In the genomic region with DNA sequence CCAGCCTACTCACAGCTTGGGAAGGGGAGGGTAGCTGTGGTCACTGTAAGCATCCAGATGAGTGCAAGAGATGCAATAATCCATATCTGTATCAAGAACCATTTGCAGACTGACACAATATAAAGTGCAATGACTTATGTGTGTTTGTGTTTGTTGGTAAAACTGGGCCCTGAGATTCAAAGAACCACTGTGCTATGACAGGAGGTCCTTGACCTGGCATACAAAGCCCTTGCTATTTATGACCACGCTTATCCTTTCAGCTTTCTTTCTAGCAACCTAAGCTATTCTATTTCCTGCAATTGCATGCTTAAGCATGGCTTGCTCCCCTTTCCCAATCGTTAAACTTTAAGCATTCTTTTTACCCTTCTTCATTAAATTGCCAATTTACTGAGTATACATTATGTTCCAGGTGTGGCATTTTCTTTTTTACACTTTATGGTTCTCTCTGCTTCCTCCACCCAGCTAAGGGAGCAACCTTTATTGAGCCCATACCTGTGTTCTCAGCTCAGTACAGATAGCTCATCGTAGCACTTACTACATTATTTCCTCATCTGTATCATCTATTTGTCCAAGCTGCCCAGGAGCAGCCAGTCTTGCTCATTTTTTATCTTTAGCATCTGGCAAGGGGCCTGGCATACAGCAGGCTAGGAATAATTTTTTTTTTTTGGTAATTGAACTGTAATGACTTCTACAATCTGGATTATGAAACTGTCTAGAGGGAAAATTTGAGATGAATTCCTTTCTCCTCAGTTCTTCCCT, we compare ENCODE assay signal across 16 cellular contexts. TPM values are rescaled to one million over a fixed set of nuclear protein-coding genes. Genes with fewer than 3 reads are reported as not detected.
DNase-seq lines count a peak whose midpoint lies in the region; ATAC-seq and TF ChIP-seq lines count a peak whose summit lies in the region.
"Had no signal": no experiment of that assay in that cellular context is flagged by ENCODE, and none has a peak within 500 bp of the region (broad histone marks: within the 10 kb centered on the region; RNA-seq: fewer than 3 reads in every experiment).

No MANE protein-coding gene starts in this region.

- H3K4ac ChIP-seq in trophoblast cell (ENCODE audit: low read depth, low read length), result peak overlapping the region; percentile 53

- TF ChIP-seq CTCF in AG10803 (conservative IDR thresholded peaks at IDR 0.05; ENCODE audit: low read length), result no peak

- H3K18ac ChIP-seq in trophoblast cell (ENCODE audit: low read length), result no peak overlapping the region

- peaks cover 2% of the 10 kb centered on the region in 2 experiments for H3K36me3 ChIP-seq in trophoblast cell (ENCODE audit: control insufficient read depth in 1 of 2, insufficient read depth in 2 of 2, low read length in 2 of 2)

- H2AK5ac ChIP-seq in trophoblast cell (ENCODE audit: low read length), result no peak overlapping the region

- peaks cover 10% of the 10 kb centered on the region for H3K79me1 ChIP-seq in trophoblast cell (ENCODE audit: low read length)

- H3K27me3 ChIP-seq in trophoblast cell (ENCODE audit: insufficient read depth, low read length), result no peaks in the 10 kb centered on the region

- H4K8ac ChIP-seq in trophoblast cell (ENCODE audit: low read depth, low read length), result no peak overlapping the region

- no peak overlapping the region for H3K4me2 ChIP-seq in trophoblast cell (ENCODE audit: low read length)

- no CpG with 5 or more reads among the region's 3 CpGs for WGBS in trophoblast cell (ENCODE audit: extremely low coverage, insufficient coverage, insufficient read length)

- H3K36me3 Mint-ChIP-seq in activated naive CD4-positive, alpha-beta T cell treated with anti-CD3 and anti-CD28 coated beads, Interleukin-2, amount 50 U/mL, for 72 hours, result peaks cover 0 to 8% of the 10 kb centered on the region in 2 donors
- H3K36me3 Mint-ChIP-seq: natural killer cell treated with Interleukin-12 subunit alpha and Interleukin-12 subunit beta and Interleukin-15 and Interleukin-18, amount 100 ng/mL, for 72 hours had no signal

- in situ Hi-C loops in SK-MEL-5 (cut with HindIII; ENCODE audit: low pct_unique_long_range_greater_than_20kb, low sequenced_read_pairs), result no loop called here

- no peak overlapping the region for H2BK12ac ChIP-seq in trophoblast cell (ENCODE audit: low read length)

- no peak overlapping the region for H2AFZ ChIP-seq in trophoblast cell (ENCODE audit: insufficient read depth, low read length, poor library complexity)
- H2AFZ ChIP-seq: PC-9 had no signal

- no peak overlapping the region for H3K27ac ChIP-seq in trophoblast cell (ENCODE audit: low read depth, low read length)
- H3K27ac ChIP-seq: PC-9 had no signal

- H2BK5ac ChIP-seq in trophoblast cell (ENCODE audit: low read depth, low read length, poor library complexity), result no peak overlapping the region

- no peak overlapping the region for H3K23ac ChIP-seq in trophoblast cell (ENCODE audit: low read length)

- H3K4me1 ChIP-seq in trophoblast cell (ENCODE audit: control insufficient read depth in 1 of 2, insufficient read depth in 2 of 2, low read length in 2 of 2), result peaks cover 0 to 4% of the 10 kb centered on the region in 2 experiments

- no peaks in the 10 kb centered on the region for H3K9me3 Mint-ChIP-seq in activated naive CD4-positive, alpha-beta T cell treated with anti-CD3 and anti-CD28 coated beads, Interleukin-2, amount 50 U/mL, for 72 hours
- H3K9me3 Mint-ChIP-seq: activated T-cell treated with anti-CD3 and anti-CD28 coated beads, Interleukin-2, amount 50 U/mL, for 4 hours; natural killer cell treated with Interleukin-12 subunit alpha and Interleukin-12 subunit beta and Interleukin-15 and Interleukin-18, amount 100 ng/mL, for 72 hours had no signal

- no peak overlapping the region for H2BK120ac ChIP-seq in trophoblast cell (ENCODE audit: insufficient read depth, low read length, poor library complexity)

- no peak overlapping the region for H3K14ac ChIP-seq in trophoblast cell (ENCODE audit: low read length)

- H4K12ac ChIP-seq in trophoblast cell (ENCODE audit: low read depth, low read length), result no peak overlapping the region

- no peak for TF ChIP-seq POLR2A in erythroblast (IDR thresholded peaks at IDR 0.05; ENCODE audit: low read length)

- H3K27ac Mint-ChIP-seq in activated naive CD4-positive, alpha-beta T cell treated with anti-CD3 and anti-CD28 coated beads, Interleukin-2, amount 50 U/mL, for 72 hours, result peak overlapping the region in 1 of 2 donors; percentile 70

- no peak overlapping the region for H4K91ac ChIP-seq in trophoblast cell (ENCODE audit: low read depth, low read length)

- H3K9me3 ChIP-seq in trophoblast cell (ENCODE audit: insufficient read depth, low read depth, low read length), result no peaks in the 10 kb centered on the region

- H3K79me2 ChIP-seq in trophoblast cell (ENCODE audit: control insufficient read depth, insufficient read depth, low read length, poor library complexity), result peaks cover 11% of the 10 kb centered on the region

- no peak overlapping the region for H3K9ac ChIP-seq in trophoblast cell (ENCODE audit: low read length)

- peak; percentile 50 for DNase-seq in AG10803 (ENCODE audit: low read depth)
- DNase-seq in SK-MEL-5 (ENCODE audit: low read depth, low spot score), result peak; percentile 38
- peak; percentile 41 for DNase-seq in fibroblast of peridontal ligament (ENCODE audit: extremely low read depth)
- DNase-seq in trophoblast cell, result no peak
- no peak for DNase-seq in activated naive CD4-positive, alpha-beta T cell treated with anti-CD3 and anti-CD28 coated beads, Interleukin-2, amount 50 U/mL, for 72 hours (ENCODE audit: low spot score in 2 of 2)
- no peak for DNase-seq in erythroblast (lab: John Stamatoyannopoulos, UW)
- no peak for DNase-seq in activated CD4-positive, alpha-beta T cell treated with anti-CD3 and anti-CD28 coated beads for 1 hour
- DNase-seq in NCI-H187 treated with DMSO at 0.1 percent for 48 hours (lab: John Stamatoyannopoulos, UW), result no peak
- DNase-seq: activated CD4-positive, alpha-beta T cell treated with anti-CD3 and anti-CD28 coated beads for 4 hours; activated T-cell treated with anti-CD3 and anti-CD28 coated beads, Interleukin-2, amount 50 U/mL, for 4 hours; aorta; effector CD4-positive, alpha-beta T cell; NCI-H1048; NCI-H345; PC-9 had no signal

- no peak for ATAC-seq in activated naive CD4-positive, alpha-beta T cell treated with anti-CD3 and anti-CD28 coated beads, Interleukin-2, amount 50 U/mL, for 72 hours
- ATAC-seq: activated T-cell treated with anti-CD3 and anti-CD28 coated beads, Interleukin-2, amount 50 U/mL, for 4 hours; natural killer cell treated with Interleukin-12 subunit alpha and Interleukin-12 subunit beta and Interleukin-15 and Interleukin-18, amount 100 ng/mL, for 72 hours had no signal

- no peak overlapping the region for H3K4me3 ChIP-seq in AG10803 (ENCODE audit: low read length)
- H3K4me3 ChIP-seq in trophoblast cell (ENCODE audit: low read depth, low read length), result no peak overlapping the region
- H3K4me3 ChIP-seq: PC-9 had no signal

RNA-seq across cellular contexts. Expression of gene MCUR1, which starts 3.5 kb away (rescaled TPM):
- 45.5 and 58.2 TPM in 2 replicates for total RNA-seq in SK-MEL-5 (2014; rRNA removed; shearing (Covaris generic))
- 34.1 and 34.8 TPM in 2 replicates for polyA plus RNA-seq in SK-MEL-5 (2015; cell fraction: cytosol; rRNA removed)
- polyA plus RNA-seq in SK-MEL-5 (2015; cell fraction: nucleus; rRNA removed), result 9.8 and 10.9 TPM in 2 replicates
- polyA plus RNA-seq in trophoblast cell (2013), result 23.3 and 24.2 TPM in 2 replicates
- total RNA-seq in activated naive CD4-positive, alpha-beta T cell treated with anti-CD3 and anti-CD28 coated beads, Interleukin-2, amount 50 U/mL, for 72 hours, result 10 to 100 TPM; 27.4 to 33.0 TPM

Comparison
In these comparisons a context has a peak if more than half of its experiments do, and no peak if none do; other contexts are left out.
1. DNase-seq: peak in AG10803 (single experiment), SK-MEL-5 (single experiment) and fibroblast of peridontal ligament (single experiment); none in trophoblast cell (0 of 2), activated naive CD4-positive, alpha-beta T cell treated with anti-CD3 and anti-CD28 coated beads, Interleukin-2, amount 50 U/mL, for 72 hours (0 of 2), erythroblast (0 of 2), activated CD4-positive, alpha-beta T cell treated with anti-CD3 and anti-CD28 coated beads for 1 hour (single experiment) and NCI-H187 treated with DMSO at 0.1 percent for 48 hours (single experiment).